15 cellular contexts compared by ENCODE assay signal in the genomic region with DNA sequence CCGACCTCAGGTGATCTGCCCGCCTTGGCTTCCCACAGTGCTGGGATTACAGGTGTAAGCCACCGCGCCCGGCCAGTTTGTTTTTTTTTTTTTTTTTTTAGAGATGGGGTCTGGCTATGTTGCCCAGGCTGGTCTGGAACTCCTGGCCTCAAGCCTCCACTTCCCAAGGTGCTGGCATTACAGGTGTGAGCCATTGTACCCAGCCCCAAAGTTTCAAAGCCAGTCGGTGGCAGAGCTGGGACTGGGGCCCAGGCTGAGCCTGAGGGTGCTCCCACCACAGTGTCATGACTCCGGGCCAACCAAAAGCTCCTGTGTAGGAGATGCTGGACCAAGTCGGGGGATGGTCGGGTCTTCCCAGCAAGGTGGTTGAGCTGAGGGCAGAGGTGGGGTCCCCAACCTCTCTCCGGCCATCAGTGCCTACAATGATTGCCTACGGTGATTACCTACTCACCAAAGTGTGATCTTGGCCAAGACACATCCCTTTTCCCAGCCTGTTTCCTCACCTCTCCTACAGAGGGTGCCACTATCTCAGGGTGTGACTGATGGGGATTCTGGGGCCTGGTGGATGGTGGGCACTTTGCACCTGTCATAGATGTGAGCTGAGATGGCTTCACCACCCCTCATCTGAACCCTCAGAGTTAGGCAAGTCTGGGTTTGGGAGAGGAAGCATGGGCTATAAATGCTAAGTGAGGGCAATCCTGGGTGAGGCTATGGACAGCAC. TPM values are rescaled to one million over a fixed set of nuclear protein-coding genes. Genes with fewer than 3 reads are reported as not detected.
DNase-seq lines count a peak whose midpoint lies in the region; ATAC-seq and TF ChIP-seq lines count a peak whose summit lies in the region.
"Had no signal": no experiment of that assay in that cellular context is flagged by ENCODE, and none has a peak within 500 bp of the region (broad histone marks: within the 10 kb centered on the region; RNA-seq: fewer than 3 reads in every experiment).

No MANE protein-coding gene starts in this region.

- CTCF ChIA-PET in MCF 10A (lab: Yijun Ruan, JAX) = interaction anchor here (0.7 to 1.9 kb wide), 5 partner anchors 10 to 38 kb away, joined by 3 to 11 read pairs (median 6); no protein-coding TSS in a partner anchor
- CTCF ChIA-PET in mammary epithelial cell (lab: Charles Lee; ENCODE audit: low non-redundant PET) = no interaction called here
- CTCF ChIA-PET in activated CD4-positive, alpha-beta memory T cell treated with anti-CD3 and anti-CD28 coated beads for 36 hours (lab: Charles Lee) = interaction anchor here (1.8 kb wide), 1 partner anchor 40 kb away, joined by 6 read pairs; a partner anchor contains a TSS

- TF ChIP-seq CTCF in MCF 10A (IDR thresholded peaks at IDR 0.05; ENCODE audit: unreplicated experiment) (peak; percentile 8), breast epithelium (IDR thresholded peaks at IDR 0.05) (no peak), mammary epithelial cell (conservative IDR thresholded peaks at IDR 0.05 in 1 of 2, IDR thresholded peaks at IDR 0.05 in 1 of 2; ENCODE audit: extremely low read depth in 1 of 2, insufficient read depth in 1 of 2, low read depth in 1 of 2, low read length in 2 of 2) (peak; percentile 3 to 14)

- no peak overlapping the region for H3K27ac ChIP-seq in breast epithelium
- H3K27ac ChIP-seq in mammary epithelial cell (ENCODE audit: insufficient read depth, low read depth, low read length) = no peak overlapping the region

- no peak overlapping the region for H3K4me3 ChIP-seq in breast epithelium
- no peak overlapping the region for H3K4me3 ChIP-seq in mammary epithelial cell (replicated peaks in 1 of 3; ENCODE audit: insufficient read depth in 1 of 3, low read depth in 2 of 3, low read length in 3 of 3)

- H3K9ac ChIP-seq in mammary epithelial cell (ENCODE audit: insufficient read depth, low read length) = no peak overlapping the region

- no peak overlapping the region for H3K4me3 Mint-ChIP-seq in MCF 10A (ENCODE audit: unreplicated experiment)
- H3K4me3 Mint-ChIP-seq in stimulated activated effector memory CD8-positive, alpha-beta T cell treated with anti-CD3 and anti-CD28 coated beads, Interleukin-12 subunit alpha, Interleukin-12 subunit beta, amount 100 ng/mL, for 72 hours = no peak overlapping the region
- H3K4me3 Mint-ChIP-seq in activated CD4-positive, alpha-beta memory T cell treated with anti-CD3 and anti-CD28 coated beads for 36 hours = no peak overlapping the region
- H3K4me3 Mint-ChIP-seq: activated CD4-positive, alpha-beta T cell treated with anti-CD3 and anti-CD28 coated beads, Interleukin-2, amount 10 ng/mL, durations not matched to agents 7 days and 5 days had no signal

- no peak for DNase-seq in MCF 10A (ENCODE audit: unreplicated experiment)
- no peak for DNase-seq in breast epithelium (ENCODE audit: low spot score in 2 of 2)
- no peak for DNase-seq in mammary epithelial cell
- no peak for DNase-seq in stimulated activated effector memory CD8-positive, alpha-beta T cell treated with anti-CD3 and anti-CD28 coated beads, Interleukin-12 subunit alpha, Interleukin-12 subunit beta, amount 100 ng/mL, for 72 hours (ENCODE audit: low spot score in 2 of 2)
- no peak for DNase-seq in activated CD4-positive, alpha-beta memory T cell treated with anti-CD3 and anti-CD28 coated beads for 36 hours
- no peak for DNase-seq in NCI-H2107 treated with DMSO at 0.1 percent for 48 hours (lab: John Stamatoyannopoulos, UW; ENCODE audit: unreplicated experiment)
- DNase-seq: ACHN; activated CD4-positive, alpha-beta T cell treated with anti-CD3 and anti-CD28 coated beads, Interleukin-2, amount 10 ng/mL, durations not matched to agents 7 days and 5 days; head of caudate nucleus; NCI-H1092 treated with DMSO at 0.1 percent for 48 hours; stimulated activated CD4-positive, alpha-beta T cell treated with anti-CD3 and anti-CD28 coated beads, Interleukin-1b, Interleukin-23, amount 100 ng/mL, for 48 hours; T-helper 2 cell; trophoblast cell had no signal

- no peak for TF ChIP-seq POLR2A in breast epithelium (IDR thresholded peaks at IDR 0.05)

- ATAC-seq in stimulated activated effector memory CD8-positive, alpha-beta T cell treated with anti-CD3 and anti-CD28 coated beads, Interleukin-12 subunit alpha, Interleukin-12 subunit beta, amount 100 ng/mL, for 72 hours = no peak

- POLR2A ChIA-PET in MCF 10A (lab: Yijun Ruan, JAX) = no interaction called here
- POLR2A ChIA-PET in activated CD4-positive, alpha-beta memory T cell treated with anti-CD3 and anti-CD28 coated beads for 36 hours (lab: Charles Lee) = no interaction called here

- peaks cover 8 to 11% of the 10 kb centered on the region in 2 donors for H3K9me3 ChIP-seq in breast epithelium
- H3K9me3 ChIP-seq in mammary epithelial cell (replicated peaks; ENCODE audit: insufficient read depth, low read length) = peaks cover 5% of the 10 kb centered on the region

- no peaks in the 10 kb centered on the region for H3K9me3 Mint-ChIP-seq in MCF 10A (ENCODE audit: unreplicated experiment)
- peaks cover 3% of the 10 kb centered on the region for H3K9me3 Mint-ChIP-seq in stimulated activated effector memory CD8-positive, alpha-beta T cell treated with anti-CD3 and anti-CD28 coated beads, Interleukin-12 subunit alpha, Interleukin-12 subunit beta, amount 100 ng/mL, for 72 hours
- peaks cover 16% of the 10 kb centered on the region for H3K9me3 Mint-ChIP-seq in activated CD4-positive, alpha-beta memory T cell treated with anti-CD3 and anti-CD28 coated beads for 36 hours

- no TSS peak for BruUV-seq in MCF 10A (replicated peaks; lab: Mats Ljungman, UMichigan)
- no TSS peak for BruUV-seq in mammary epithelial cell (replicated peaks; lab: Mats Ljungman, UMichigan)

- no peak overlapping the region for H3K27ac Mint-ChIP-seq in MCF 10A (ENCODE audit: low read depth, unreplicated experiment)
- peak overlapping the region; percentile 32 for H3K27ac Mint-ChIP-seq in stimulated activated effector memory CD8-positive, alpha-beta T cell treated with anti-CD3 and anti-CD28 coated beads, Interleukin-12 subunit alpha, Interleukin-12 subunit beta, amount 100 ng/mL, for 72 hours
- H3K27ac Mint-ChIP-seq in activated CD4-positive, alpha-beta memory T cell treated with anti-CD3 and anti-CD28 coated beads for 36 hours = no peak overlapping the region
- H3K27ac Mint-ChIP-seq: activated CD4-positive, alpha-beta T cell treated with anti-CD3 and anti-CD28 coated beads, Interleukin-2, amount 10 ng/mL, durations not matched to agents 7 days and 5 days had no signal

- H4K20me1 ChIP-seq in mammary epithelial cell (ENCODE audit: insufficient read depth, low read length) = no peaks in the 10 kb centered on the region

- H3K36me3 ChIP-seq in breast epithelium = no peaks in the 10 kb centered on the region
- peaks cover 10% of the 10 kb centered on the region for H3K36me3 ChIP-seq in mammary epithelial cell (ENCODE audit: insufficient read depth, low read length)

- dilution Hi-C loops in mammary epithelial cell (cut with HindIII; ENCODE audit: low sequenced_read_pairs) = no loop called here

- H3K27me3 ChIP-seq in breast epithelium (no peaks in the 10 kb centered on the region), mammary epithelial cell (ENCODE audit: insufficient read depth, low read length) (no peaks in the 10 kb centered on the region)

- H3K4me1 ChIP-seq in breast epithelium = no peaks in the 10 kb centered on the region
- no peaks in the 10 kb centered on the region for H3K4me1 ChIP-seq in mammary epithelial cell (ENCODE audit: insufficient read depth, low read length)

- H3K4me1 Mint-ChIP-seq in MCF 10A (ENCODE audit: insufficient read depth, unreplicated experiment) = peaks cover 6% of the 10 kb centered on the region
- H3K4me1 Mint-ChIP-seq in stimulated activated effector memory CD8-positive, alpha-beta T cell treated with anti-CD3 and anti-CD28 coated beads, Interleukin-12 subunit alpha, Interleukin-12 subunit beta, amount 100 ng/mL, for 72 hours = peaks cover 16% of the 10 kb centered on the region
- peaks cover 12% of the 10 kb centered on the region for H3K4me1 Mint-ChIP-seq in activated CD4-positive, alpha-beta memory T cell treated with anti-CD3 and anti-CD28 coated beads for 36 hours (ENCODE audit: low read depth)

- WGBS in mammary epithelial cell (ENCODE audit: low coverage, missing lambda C conversion rate) = 98% methylated on average over 6 of the region's 11 CpGs

- peaks cover 34% of the 10 kb centered on the region for H3K36me3 Mint-ChIP-seq in MCF 10A (ENCODE audit: insufficient read depth, unreplicated experiment)
- peaks cover 48% of the 10 kb centered on the region for H3K36me3 Mint-ChIP-seq in stimulated activated effector memory CD8-positive, alpha-beta T cell treated with anti-CD3 and anti-CD28 coated beads, Interleukin-12 subunit alpha, Interleukin-12 subunit beta, amount 100 ng/mL, for 72 hours
- H3K36me3 Mint-ChIP-seq in activated CD4-positive, alpha-beta memory T cell treated with anti-CD3 and anti-CD28 coated beads for 36 hours = peaks cover 28% of the 10 kb centered on the region

- H3K27me3 Mint-ChIP-seq in MCF 10A (ENCODE audit: insufficient read depth, unreplicated experiment) = no peaks in the 10 kb centered on the region
- H3K27me3 Mint-ChIP-seq in activated CD4-positive, alpha-beta memory T cell treated with anti-CD3 and anti-CD28 coated beads for 36 hours = no peaks in the 10 kb centered on the region
- H3K27me3 Mint-ChIP-seq: activated CD4-positive, alpha-beta T cell treated with anti-CD3 and anti-CD28 coated beads, Interleukin-2, amount 10 ng/mL, durations not matched to agents 7 days and 5 days had no signal

- in situ Hi-C loops in mammary epithelial cell (cut with MboI; ENCODE audit: low sequenced_read_pairs in 2 of 2) = no loop called here

- no peak overlapping the region for H2AFZ ChIP-seq in mammary epithelial cell (ENCODE audit: low read depth, low read length)

- intact Hi-C loops in MCF 10A (cut with micrococcal nuclease) = no loop called here
- intact Hi-C loops in breast epithelium (cut with DNase I; ENCODE audit: low total_unique reads) = no loop called here
- intact Hi-C loops in mammary epithelial cell (cut with micrococcal nuclease) = no loop called here
- intact Hi-C loops in activated CD4-positive, alpha-beta memory T cell treated with anti-CD3 and anti-CD28 coated beads for 36 hours (cut with micrococcal nuclease) = no loop called here

- H3K79me2 ChIP-seq in mammary epithelial cell (ENCODE audit: insufficient read depth, low read length) = no peaks in the 10 kb centered on the region

- no peak overlapping the region for H3K4me2 ChIP-seq in mammary epithelial cell (ENCODE audit: insufficient read depth, low read depth, low read length)

RNA-seq across cellular contexts. Expression of a gene that starts 5.9 kb away (rescaled TPM):
- total RNA-seq in MCF 10A (2022) (12.9 and 19.8 TPM in 2 replicates), breast epithelium (10 to 100 TPM; 10.8 to 15.4 (median 14.2) TPM), mammary epithelial cell (10 to 100 TPM; 15.8 to 25.7 TPM)
- 18.6 TPM for polyA plus RNA-seq in mammary epithelial cell
- 18.8 TPM for polyA minus RNA-seq in mammary epithelial cell
- total RNA-seq in activated CD4-positive, alpha-beta memory T cell treated with anti-CD3 and anti-CD28 coated beads for 36 hours = 10 to 100 TPM; 74.5 to 77.6 TPM

RNA-seq across cellular contexts. Expression of a gene that starts 10.8 kb away (rescaled TPM):
- not detected in 2 replicates for total RNA-seq in MCF 10A (2022)
- total RNA-seq in breast epithelium = not detected
- not detected for total RNA-seq in mammary epithelial cell
- polyA plus RNA-seq in mammary epithelial cell = not detected
- not detected for polyA minus RNA-seq in mammary epithelial cell
- not detected for total RNA-seq in activated CD4-positive, alpha-beta memory T cell treated with anti-CD3 and anti-CD28 coated beads for 36 hours
- total RNA-seq: activated CD4-positive, alpha-beta T cell treated with anti-CD3 and anti-CD28 coated beads, Interleukin-2, amount 10 ng/mL, durations not matched to agents 7 days and 5 days; myocyte; NCI-H460 had no signal

RNA-seq across cellular contexts. Expression of a gene that starts 21.1 kb away (rescaled TPM):
- total RNA-seq in MCF 10A (2022) (44.7 and 49.8 TPM in 2 replicates), breast epithelium (10 to 100 TPM; 27.2 to 44.8 (median 35.4) TPM), mammary epithelial cell (10 to 100 TPM; 44.0 to 82.1 TPM)
- 78.8 TPM for polyA plus RNA-seq in mammary epithelial cell
- 65.9 TPM for polyA minus RNA-seq in mammary epithelial cell
- total RNA-seq in activated CD4-positive, alpha-beta memory T cell treated with anti-CD3 and anti-CD28 coated beads for 36 hours = 10 to 100 TPM; 64.3 to 65.6 TPM

RNA-seq across cellular contexts. Expression of a gene that starts 23.8 kb away (rescaled TPM):
- total RNA-seq in MCF 10A (2022) = 0.32 and 0.54 TPM in 2 replicates
- total RNA-seq in breast epithelium = 1 to 10 TPM; 4.6 to 6.4 (median 5.0) TPM
- 1 to 10 TPM; 1.2 to 1.5 TPM for total RNA-seq in mammary epithelial cell
- polyA plus RNA-seq in mammary epithelial cell = 0.59 TPM
- not detected for polyA minus RNA-seq in mammary epithelial cell
- total RNA-seq in activated CD4-positive, alpha-beta memory T cell treated with anti-CD3 and anti-CD28 coated beads for 36 hours = 1 to 10 TPM; 2.4 to 2.5 TPM

RNA-seq across cellular contexts. Expression of a gene that starts 34.6 kb away (rescaled TPM):
- total RNA-seq in MCF 10A (2022) (not detected in 2 replicates), breast epithelium (1 to 10 TPM in 2 of 3 donors, not detected in 1; 2.5 to 3.9 TPM), mammary epithelial cell (not detected)
- not detected for polyA plus RNA-seq in mammary epithelial cell
- not detected for polyA minus RNA-seq in mammary epithelial cell
- not detected for total RNA-seq in activated CD4-positive, alpha-beta memory T cell treated with anti-CD3 and anti-CD28 coated beads for 36 hours
- total RNA-seq: activated CD4-positive, alpha-beta T cell treated with anti-CD3 and anti-CD28 coated beads, Interleukin-2, amount 10 ng/mL, durations not matched to agents 7 days and 5 days; myocyte; NCI-H460 had no signal

Comparison
In these comparisons a context has a peak if more than half of its experiments do, and no peak if none do; other contexts are left out.
1. CTCF ChIP-seq: peak in MCF 10A (single experiment) and mammary epithelial cell (2 of 2); none in breast epithelium (0 of 3).